ENCODE assay signal across 15 cellular contexts in genomic region chr13:21043898-21044297, GRCh38. TPM values are rescaled to one million over a fixed set of nuclear protein-coding genes. Genes with fewer than 3 reads are reported as not detected.
DNase-seq lines count a peak whose midpoint lies in the region; ATAC-seq and TF ChIP-seq lines count a peak whose summit lies in the region.
"Had no signal": no experiment of that assay in that cellular context is flagged by ENCODE, and none has a peak within 500 bp of the region (broad histone marks: within the 10 kb centered on the region; RNA-seq: fewer than 3 reads in every experiment).

No MANE protein-coding gene starts in this region.

- intact Hi-C loops in prostate gland (cut with DNase I) (loop anchor here (10.0 kb wide), 1 partner anchor 229 kb away; no protein-coding TSS in a partner anchor), lower lobe of right lung (cut with DNase I) (no loop called here)

- TF ChIP-seq POLR2A in prostate gland (IDR thresholded peaks at IDR 0.05): no peak

- no peak for TF ChIP-seq CTCF in AG09319 (IDR thresholded peaks at IDR 0.05; ENCODE audit: low read depth, low read length)
- no peak for TF ChIP-seq CTCF in foreskin fibroblast (IDR thresholded peaks at IDR 0.05; ENCODE audit: low read depth, low read length)
- no peak for TF ChIP-seq CTCF in prostate gland (IDR thresholded peaks at IDR 0.05)
- no peak for TF ChIP-seq CTCF in lower lobe of right lung (IDR thresholded peaks at IDR 0.05)

- ATAC-seq in SK-N-SH treated with all-trans-retinoic acid at 6 μM for 48 hours (peak; percentile 79), lower lobe of right lung (no peak)
- ATAC-seq: HCT116 had no signal

- H3K27ac ChIP-seq in prostate gland: peak overlapping the region; percentile 9 to 33
- no peak overlapping the region for H3K27ac ChIP-seq in lower lobe of right lung

- DNase-seq in AG09319 (ENCODE audit: extremely low read depth, low read depth) (peak; percentile 64), foreskin fibroblast (peak; percentile 83 to 89), prostate gland (ENCODE audit: low spot score) (no peak), lower lobe of right lung (no peak), 8988T (no peak), NCI-H2029 (lab: John Stamatoyannopoulos, UW) (no peak), NAMALWA (ENCODE audit: low spot score) (no peak)
- DNase-seq: activated CD4-positive, CD25-positive, alpha-beta regulatory T cell treated with anti-CD3 and anti-CD28 coated beads, Interleukin-2, amount 50 U/mL, for 72 hours; CD4-positive, CD25-positive, alpha-beta regulatory T cell; dermis blood vessel endothelial cell; Kasumi-1; NCI-H226; stimulated activated naive CD4-positive, alpha-beta T cell treated with Interleukin-2 at 50 U/mL for 16 hours had no signal

- H3K4me1 ChIP-seq in prostate gland (replicated peaks): peaks cover 10% of the 10 kb centered on the region
- peaks cover 84% of the 10 kb centered on the region for H3K4me1 ChIP-seq in lower lobe of right lung

- H3K4me3 ChIP-seq in foreskin fibroblast (ENCODE audit: low read depth in 1 of 2, low read length in 2 of 2) (no peak overlapping the region), prostate gland (no peak overlapping the region), lower lobe of right lung (no peak overlapping the region)

- H3K27me3 ChIP-seq in prostate gland (replicated peaks; ENCODE audit: insufficient read depth) (no peaks in the 10 kb centered on the region), lower lobe of right lung (ENCODE audit: low read depth) (no peaks in the 10 kb centered on the region)

- H3K9me3 ChIP-seq in prostate gland (no peaks in the 10 kb centered on the region), lower lobe of right lung (no peaks in the 10 kb centered on the region)

- WGBS in prostate gland: 38% methylated on average over 2 of the region's 2 CpGs

- no peaks in the 10 kb centered on the region for H3K36me3 ChIP-seq in prostate gland
- peaks cover 25% of the 10 kb centered on the region for H3K36me3 ChIP-seq in lower lobe of right lung

TF ChIP-seq in SK-N-SH treated with all-trans-retinoic acid at 6 μM for 48 hours, 23 proteins besides CTCF, POLR2A, EP300 and RAD21:
- TF ChIP-seq ISL1 (CRISPR knock-in tag; IDR thresholded peaks at IDR 0.05): no peak

RNA-seq across cellular contexts. Expression of gene LATS2, which starts 17.5 kb away (rescaled TPM):
- total RNA-seq in prostate gland: 10 to 100 TPM; 22.0 to 27.4 TPM
- total RNA-seq in lower lobe of right lung: 26.1 TPM

Comparison
In these comparisons a context has a peak if more than half of its experiments do, and no peak if none do; other contexts are left out.
1. DNase-seq: peak in AG09319 (single experiment) and foreskin fibroblast (2 of 2); none in prostate gland (single experiment), lower lobe of right lung (single experiment), 8988T (single experiment), NCI-H2029 (single experiment) and NAMALWA (single experiment).